Comparison of ENCODE assay signal across 22 cellular contexts in genomic region chr11:34136420-34136819, GRCh38.
"Had no signal": no experiment of that assay in that cellular context is flagged by ENCODE, and none has a peak within 500 bp of the region (broad histone marks: within the 10 kb centered on the region; RNA-seq: fewer than 3 reads in every experiment).

No MANE protein-coding gene starts in this region.

- H3K9me3 ChIP-seq: left lung, lower lobe of right lung, spleen, stomach, thoracic aorta, transverse colon had no signal

- ATAC-seq: left lung, lower lobe of right lung, sciatic nerve had no signal

- H3K9me3 Mint-ChIP-seq: endodermal cell, nephron had no signal

- DNase-seq: effector CD4-positive, alpha-beta T cell; endodermal cell; erythroblast; foreskin melanocyte; head of caudate nucleus; hippocampal formation; kidney glomerular epithelial cell; lower lobe of right lung; mesenchymal stem cell; midbrain; occipital lobe; spleen; stimulated activated CD4-positive, alpha-beta T cell treated with anti-CD3 and anti-CD28 coated beads, Interleukin-15, amount 100 ng/mL, for 24 hours; stimulated activated CD4-positive, alpha-beta T cell treated with anti-CD3 and anti-CD28 coated beads, Interleukin-1b, Interleukin-23, amount 100 ng/mL, for 48 hours; stimulated activated CD4-positive, alpha-beta T cell treated with anti-CD3 and anti-CD28 coated beads, Interleukin-4, amount 100 ng/mL, for 24 hours; stimulated activated naive CD4-positive, alpha-beta T cell; stomach; transverse colon had no signal

- H3K27ac Mint-ChIP-seq: endodermal cell, nephron had no signal

- H3K4me3 Mint-ChIP-seq: endodermal cell, nephron had no signal

- H3K4me1 Mint-ChIP-seq: endodermal cell, nephron had no signal
